In the genomic region with DNA sequence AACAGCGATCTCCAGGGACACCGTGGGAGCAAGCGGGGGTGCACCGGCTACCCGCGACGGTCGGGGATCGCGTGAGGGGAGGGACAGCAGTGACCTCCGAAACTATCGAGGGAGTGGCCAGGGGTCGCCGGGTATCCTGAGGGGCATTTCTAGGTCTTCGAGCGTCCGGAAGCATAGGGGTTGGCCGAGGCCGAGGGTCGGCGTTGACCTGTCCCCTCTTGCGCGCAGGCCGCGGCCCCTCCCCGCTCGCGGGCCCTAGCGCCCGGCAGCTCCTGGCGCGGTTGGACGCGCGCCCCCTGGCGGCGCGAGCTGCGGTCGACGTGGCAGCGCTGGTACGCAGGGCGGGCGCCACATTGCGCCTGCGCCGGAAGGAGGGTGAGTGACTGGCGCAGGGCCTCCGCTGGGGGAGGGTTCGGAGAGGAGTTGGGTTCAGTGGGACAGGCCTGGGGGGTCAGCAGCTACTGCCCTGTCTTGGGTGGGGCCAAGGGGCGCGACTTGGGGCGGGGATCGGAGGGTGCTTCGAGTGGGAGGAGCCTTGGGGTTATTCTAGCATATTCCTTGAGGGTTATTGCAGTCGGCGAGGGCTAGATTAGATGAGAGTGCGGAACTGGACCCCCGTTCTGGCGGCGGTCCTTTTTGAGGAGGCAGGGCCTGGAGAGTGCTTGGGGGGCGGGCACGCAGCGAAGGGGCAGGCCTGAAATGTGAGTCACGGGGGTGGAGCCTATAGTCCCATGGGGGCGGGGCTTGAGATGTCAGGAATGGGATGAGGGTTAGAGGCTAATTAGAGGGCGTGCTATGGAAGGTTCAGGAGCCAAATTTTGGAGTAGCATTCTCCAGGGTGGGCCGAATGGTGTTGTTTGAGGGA, we compare ENCODE assay signal across 1 cellular context.
TF ChIP-seq lines count a peak whose summit lies in the region.

No MANE protein-coding gene starts in this region.

TF ChIP-seq in K562, 482 proteins besides CTCF, POLR2A, EP300 and RAD21 (continued from another document and continues in another):
- TF ChIP-seq, protein P1, sequence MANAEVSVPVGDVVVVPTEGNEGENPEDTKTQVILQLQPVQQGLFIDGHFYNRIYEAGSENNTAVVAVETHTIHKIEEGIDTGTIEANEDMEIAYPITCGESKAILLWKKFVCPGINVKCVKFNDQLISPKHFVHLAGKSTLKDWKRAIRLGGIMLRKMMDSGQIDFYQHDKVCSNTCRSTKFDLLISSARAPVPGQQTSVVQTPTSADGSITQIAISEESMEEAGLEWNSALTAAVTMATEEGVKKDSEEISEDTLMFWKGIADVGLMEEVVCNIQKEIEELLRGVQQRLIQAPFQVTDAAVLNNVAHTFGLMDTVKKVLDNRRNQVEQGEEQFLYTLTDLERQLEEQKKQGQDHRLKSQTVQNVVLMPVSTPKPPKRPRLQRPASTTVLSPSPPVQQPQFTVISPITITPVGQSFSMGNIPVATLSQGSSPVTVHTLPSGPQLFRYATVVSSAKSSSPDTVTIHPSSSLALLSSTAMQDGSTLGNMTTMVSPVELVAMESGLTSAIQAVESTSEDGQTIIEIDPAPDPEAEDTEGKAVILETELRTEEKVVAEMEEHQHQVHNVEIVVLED (CRISPR knock-in tag; IDR thresholded peaks at IDR 0.05): peak; percentile 57; the same call in 1 of the 2 replicates
- no peak for TF ChIP-seq CTBP1 (IDR thresholded peaks at IDR 0.05; ENCODE audit: borderline replicate concordance)
- TF ChIP-seq, protein P2, sequence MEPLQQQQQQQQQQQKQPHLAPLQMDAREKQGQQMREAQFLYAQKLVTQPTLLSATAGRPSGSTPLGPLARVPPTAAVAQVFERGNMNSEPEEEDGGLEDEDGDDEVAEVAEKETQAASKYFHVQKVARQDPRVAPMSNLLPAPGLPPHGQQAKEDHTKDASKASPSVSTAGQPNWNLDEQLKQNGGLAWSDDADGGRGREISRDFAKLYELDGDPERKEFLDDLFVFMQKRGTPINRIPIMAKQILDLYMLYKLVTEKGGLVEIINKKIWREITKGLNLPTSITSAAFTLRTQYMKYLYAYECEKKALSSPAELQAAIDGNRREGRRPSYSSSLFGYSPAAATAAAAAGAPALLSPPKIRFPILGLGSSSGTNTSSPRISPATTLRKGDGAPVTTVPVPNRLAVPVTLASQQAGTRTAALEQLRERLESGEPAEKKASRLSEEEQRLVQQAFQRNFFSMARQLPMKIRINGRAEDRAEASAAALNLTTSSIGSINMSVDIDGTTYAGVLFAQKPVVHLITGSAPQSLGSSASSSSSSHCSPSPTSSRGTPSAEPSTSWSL (CRISPR knock-in tag; IDR thresholded peaks at IDR 0.05; ENCODE audit: borderline replicate concordance): no peak
- TF ChIP-seq NR2C2 (CRISPR knock-in tag; IDR thresholded peaks at IDR 0.05): no peak
- TF ChIP-seq NR2C2 (tag; IDR thresholded peaks at IDR 0.05): peak; percentile 64
- no peak for TF ChIP-seq ZNF695 (CRISPR knock-in tag; IDR thresholded peaks at IDR 0.05)
- TF ChIP-seq ZNF79 (CRISPR knock-in tag; IDR thresholded peaks at IDR 0.05; ENCODE audit: low read depth): no peak
- TF ChIP-seq, protein P3, sequence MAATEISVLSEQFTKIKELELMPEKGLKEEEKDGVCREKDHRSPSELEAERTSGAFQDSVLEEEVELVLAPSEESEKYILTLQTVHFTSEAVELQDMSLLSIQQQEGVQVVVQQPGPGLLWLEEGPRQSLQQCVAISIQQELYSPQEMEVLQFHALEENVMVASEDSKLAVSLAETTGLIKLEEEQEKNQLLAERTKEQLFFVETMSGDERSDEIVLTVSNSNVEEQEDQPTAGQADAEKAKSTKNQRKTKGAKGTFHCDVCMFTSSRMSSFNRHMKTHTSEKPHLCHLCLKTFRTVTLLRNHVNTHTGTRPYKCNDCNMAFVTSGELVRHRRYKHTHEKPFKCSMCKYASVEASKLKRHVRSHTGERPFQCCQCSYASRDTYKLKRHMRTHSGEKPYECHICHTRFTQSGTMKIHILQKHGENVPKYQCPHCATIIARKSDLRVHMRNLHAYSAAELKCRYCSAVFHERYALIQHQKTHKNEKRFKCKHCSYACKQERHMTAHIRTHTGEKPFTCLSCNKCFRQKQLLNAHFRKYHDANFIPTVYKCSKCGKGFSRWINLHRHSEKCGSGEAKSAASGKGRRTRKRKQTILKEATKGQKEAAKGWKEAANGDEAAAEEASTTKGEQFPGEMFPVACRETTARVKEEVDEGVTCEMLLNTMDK (IDR thresholded peaks at IDR 0.05; ENCODE audit: borderline replicate concordance, insufficient read depth, low read depth, low read length, poor library complexity, severe bottlenecking): peak; percentile 79
- TF ChIP-seq ZNF12 (CRISPR knock-in tag; IDR thresholded peaks at IDR 0.05): no peak
- 0 out of 2 replicates have a peak, but pooled peaks have one; percentile 57 for TF ChIP-seq GATAD2B (IDR thresholded peaks at IDR 0.05; ENCODE audit: borderline replicate concordance)
- TF ChIP-seq NEUROD1 (IDR thresholded peaks at IDR 0.05; ENCODE audit: borderline replicate concordance, low read depth, low read length, partially characterized antibody): no peak
- TF ChIP-seq, protein P4, sequence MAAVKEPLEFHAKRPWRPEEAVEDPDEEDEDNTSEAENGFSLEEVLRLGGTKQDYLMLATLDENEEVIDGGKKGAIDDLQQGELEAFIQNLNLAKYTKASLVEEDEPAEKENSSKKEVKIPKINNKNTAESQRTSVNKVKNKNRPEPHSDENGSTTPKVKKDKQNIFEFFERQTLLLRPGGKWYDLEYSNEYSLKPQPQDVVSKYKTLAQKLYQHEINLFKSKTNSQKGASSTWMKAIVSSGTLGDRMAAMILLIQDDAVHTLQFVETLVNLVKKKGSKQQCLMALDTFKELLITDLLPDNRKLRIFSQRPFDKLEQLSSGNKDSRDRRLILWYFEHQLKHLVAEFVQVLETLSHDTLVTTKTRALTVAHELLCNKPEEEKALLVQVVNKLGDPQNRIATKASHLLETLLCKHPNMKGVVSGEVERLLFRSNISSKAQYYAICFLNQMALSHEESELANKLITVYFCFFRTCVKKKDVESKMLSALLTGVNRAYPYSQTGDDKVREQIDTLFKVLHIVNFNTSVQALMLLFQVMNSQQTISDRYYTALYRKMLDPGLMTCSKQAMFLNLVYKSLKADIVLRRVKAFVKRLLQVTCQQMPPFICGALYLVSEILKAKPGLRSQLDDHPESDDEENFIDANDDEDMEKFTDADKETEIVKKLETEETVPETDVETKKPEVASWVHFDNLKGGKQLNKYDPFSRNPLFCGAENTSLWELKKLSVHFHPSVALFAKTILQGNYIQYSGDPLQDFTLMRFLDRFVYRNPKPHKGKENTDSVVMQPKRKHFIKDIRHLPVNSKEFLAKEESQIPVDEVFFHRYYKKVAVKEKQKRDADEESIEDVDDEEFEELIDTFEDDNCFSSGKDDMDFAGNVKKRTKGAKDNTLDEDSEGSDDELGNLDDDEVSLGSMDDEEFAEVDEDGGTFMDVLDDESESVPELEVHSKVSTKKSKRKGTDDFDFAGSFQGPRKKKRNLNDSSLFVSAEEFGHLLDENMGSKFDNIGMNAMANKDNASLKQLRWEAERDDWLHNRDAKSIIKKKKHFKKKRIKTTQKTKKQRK (IDR thresholded peaks at IDR 0.05; ENCODE audit: borderline replicate concordance, low read depth, low read length): no peak
- no peak for TF ChIP-seq TRIM24 (IDR thresholded peaks at IDR 0.05)
- no peak for TF ChIP-seq SMAD3 (CRISPR knock-in tag; conservative IDR thresholded peaks at IDR 0.05)
- no peak for TF ChIP-seq MCM7 (IDR thresholded peaks at IDR 0.05)
- no peak for TF ChIP-seq BACH1 (tag; IDR thresholded peaks at IDR 0.05)
- TF ChIP-seq ATF1 (CRISPR knock-in tag; IDR thresholded peaks at IDR 0.05): no peak
- TF ChIP-seq ATF1 (tag; IDR thresholded peaks at IDR 0.05): peak; percentile 65
- TF ChIP-seq, protein P5, sequence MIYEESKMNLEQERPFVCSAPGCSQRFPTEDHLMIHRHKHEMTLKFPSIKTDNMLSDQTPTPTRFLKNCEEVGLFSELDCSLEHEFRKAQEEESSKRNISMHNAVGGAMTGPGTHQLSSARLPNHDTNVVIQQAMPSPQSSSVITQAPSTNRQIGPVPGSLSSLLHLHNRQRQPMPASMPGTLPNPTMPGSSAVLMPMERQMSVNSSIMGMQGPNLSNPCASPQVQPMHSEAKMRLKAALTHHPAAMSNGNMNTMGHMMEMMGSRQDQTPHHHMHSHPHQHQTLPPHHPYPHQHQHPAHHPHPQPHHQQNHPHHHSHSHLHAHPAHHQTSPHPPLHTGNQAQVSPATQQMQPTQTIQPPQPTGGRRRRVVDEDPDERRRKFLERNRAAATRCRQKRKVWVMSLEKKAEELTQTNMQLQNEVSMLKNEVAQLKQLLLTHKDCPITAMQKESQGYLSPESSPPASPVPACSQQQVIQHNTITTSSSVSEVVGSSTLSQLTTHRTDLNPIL (CRISPR knock-in tag; IDR thresholded peaks at IDR 0.05): no peak
- no peak for TF ChIP-seq SRSF7 (optimal IDR thresholded peaks at IDR 0.05; ENCODE audit: low read depth, low read length)
- TF ChIP-seq CBFA2T3 (IDR thresholded peaks at IDR 0.05): no peak
- no peak for TF ChIP-seq SREBF2 (CRISPR knock-in tag; IDR thresholded peaks at IDR 0.05)
- TF ChIP-seq RBM15 (IDR thresholded peaks at IDR 0.05; ENCODE audit: insufficient read depth, low read length): no peak
- no peak for TF ChIP-seq SRF (CRISPR knock-in tag; IDR thresholded peaks at IDR 0.05)
- TF ChIP-seq HNRNPLL (IDR thresholded peaks at IDR 0.05; ENCODE audit: low read depth, low read length, poor library complexity, severe bottlenecking): peak; percentile 78
- TF ChIP-seq SMAD2 (IDR thresholded peaks at IDR 0.05; ENCODE audit: low read depth, low read length): no peak
- TF ChIP-seq L3MBTL2 (IDR thresholded peaks at IDR 0.05): no peak; the same call in 1 of the 2 replicates
- TF ChIP-seq GATAD2A (IDR thresholded peaks at IDR 0.05): no peak
- TF ChIP-seq, protein P6, sequence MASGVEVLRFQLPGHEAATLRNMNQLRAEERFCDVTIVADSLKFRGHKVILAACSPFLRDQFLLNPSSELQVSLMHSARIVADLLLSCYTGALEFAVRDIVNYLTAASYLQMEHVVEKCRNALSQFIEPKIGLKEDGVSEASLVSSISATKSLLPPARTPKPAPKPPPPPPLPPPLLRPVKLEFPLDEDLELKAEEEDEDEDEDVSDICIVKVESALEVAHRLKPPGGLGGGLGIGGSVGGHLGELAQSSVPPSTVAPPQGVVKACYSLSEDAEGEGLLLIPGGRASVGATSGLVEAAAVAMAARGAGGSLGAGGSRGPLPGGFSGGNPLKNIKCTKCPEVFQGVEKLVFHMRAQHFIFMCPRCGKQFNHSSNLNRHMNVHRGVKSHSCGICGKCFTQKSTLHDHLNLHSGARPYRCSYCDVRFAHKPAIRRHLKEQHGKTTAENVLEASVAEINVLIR (CRISPR knock-in tag; IDR thresholded peaks at IDR 0.05): no peak
- TF ChIP-seq, protein P7, sequence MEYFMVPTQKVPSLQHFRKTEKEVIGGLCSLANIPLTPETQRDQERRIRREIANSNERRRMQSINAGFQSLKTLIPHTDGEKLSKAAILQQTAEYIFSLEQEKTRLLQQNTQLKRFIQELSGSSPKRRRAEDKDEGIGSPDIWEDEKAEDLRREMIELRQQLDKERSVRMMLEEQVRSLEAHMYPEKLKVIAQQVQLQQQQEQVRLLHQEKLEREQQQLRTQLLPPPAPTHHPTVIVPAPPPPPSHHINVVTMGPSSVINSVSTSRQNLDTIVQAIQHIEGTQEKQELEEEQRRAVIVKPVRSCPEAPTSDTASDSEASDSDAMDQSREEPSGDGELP (CRISPR knock-in tag; IDR thresholded peaks at IDR 0.05; ENCODE audit: borderline replicate concordance): no peak
- TF ChIP-seq ESRRB (CRISPR knock-in tag; IDR thresholded peaks at IDR 0.05; ENCODE audit: borderline replicate concordance): no peak
- TF ChIP-seq PYGO2 (tag; IDR thresholded peaks at IDR 0.05): no peak
- TF ChIP-seq, protein P8, sequence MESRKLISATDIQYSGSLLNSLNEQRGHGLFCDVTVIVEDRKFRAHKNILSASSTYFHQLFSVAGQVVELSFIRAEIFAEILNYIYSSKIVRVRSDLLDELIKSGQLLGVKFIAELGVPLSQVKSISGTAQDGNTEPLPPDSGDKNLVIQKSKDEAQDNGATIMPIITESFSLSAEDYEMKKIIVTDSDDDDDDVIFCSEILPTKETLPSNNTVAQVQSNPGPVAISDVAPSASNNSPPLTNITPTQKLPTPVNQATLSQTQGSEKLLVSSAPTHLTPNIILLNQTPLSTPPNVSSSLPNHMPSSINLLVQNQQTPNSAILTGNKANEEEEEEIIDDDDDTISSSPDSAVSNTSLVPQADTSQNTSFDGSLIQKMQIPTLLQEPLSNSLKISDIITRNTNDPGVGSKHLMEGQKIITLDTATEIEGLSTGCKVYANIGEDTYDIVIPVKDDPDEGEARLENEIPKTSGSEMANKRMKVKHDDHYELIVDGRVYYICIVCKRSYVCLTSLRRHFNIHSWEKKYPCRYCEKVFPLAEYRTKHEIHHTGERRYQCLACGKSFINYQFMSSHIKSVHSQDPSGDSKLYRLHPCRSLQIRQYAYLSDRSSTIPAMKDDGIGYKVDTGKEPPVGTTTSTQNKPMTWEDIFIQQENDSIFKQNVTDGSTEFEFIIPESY (CRISPR knock-in tag; IDR thresholded peaks at IDR 0.05): peak; percentile 67; the same call in 1 of the 2 replicates
- TF ChIP-seq SAFB2 (IDR thresholded peaks at IDR 0.05; ENCODE audit: borderline replicate concordance, low read depth, low read length, severe bottlenecking): no peak
- TF ChIP-seq, protein P9, sequence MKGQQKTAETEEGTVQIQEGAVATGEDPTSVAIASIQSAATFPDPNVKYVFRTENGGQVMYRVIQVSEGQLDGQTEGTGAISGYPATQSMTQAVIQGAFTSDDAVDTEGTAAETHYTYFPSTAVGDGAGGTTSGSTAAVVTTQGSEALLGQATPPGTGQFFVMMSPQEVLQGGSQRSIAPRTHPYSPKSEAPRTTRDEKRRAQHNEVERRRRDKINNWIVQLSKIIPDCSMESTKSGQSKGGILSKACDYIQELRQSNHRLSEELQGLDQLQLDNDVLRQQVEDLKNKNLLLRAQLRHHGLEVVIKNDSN (CRISPR knock-in tag; IDR thresholded peaks at IDR 0.05): peak; percentile 39; the same call in 1 of the 2 replicates
- TF ChIP-seq TGIF2 (CRISPR knock-in tag; IDR thresholded peaks at IDR 0.05): no peak
- no peak for TF ChIP-seq SNRNP70 (optimal IDR thresholded peaks at IDR 0.05; ENCODE audit: low read depth, low read length)
- no peak for TF ChIP-seq POLR2H (tag; IDR thresholded peaks at IDR 0.05; ENCODE audit: low read depth)
- TF ChIP-seq MYBL2 (IDR thresholded peaks at IDR 0.05; ENCODE audit: low read depth): no peak
- TF ChIP-seq MYBL2 (CRISPR knock-in tag; IDR thresholded peaks at IDR 0.05; ENCODE audit: borderline replicate concordance): no peak
- peak; percentile 86 for TF ChIP-seq TOE1 (IDR thresholded peaks at IDR 0.05; ENCODE audit: borderline replicate concordance)
- no peak for TF ChIP-seq TOE1 (CRISPR knock-in tag; IDR thresholded peaks at IDR 0.05; ENCODE audit: borderline replicate concordance, low read depth)
- TF ChIP-seq ZNF239 (CRISPR knock-in tag; IDR thresholded peaks at IDR 0.05): no peak
- TF ChIP-seq FOXA3 (CRISPR knock-in tag; conservative IDR thresholded peaks at IDR 0.05 in 1 of 2, IDR thresholded peaks at IDR 0.05 in 1 of 2): no peak
- no peak for TF ChIP-seq KDM2B (CRISPR knock-in tag; IDR thresholded peaks at IDR 0.05)
- TF ChIP-seq, protein P10, sequence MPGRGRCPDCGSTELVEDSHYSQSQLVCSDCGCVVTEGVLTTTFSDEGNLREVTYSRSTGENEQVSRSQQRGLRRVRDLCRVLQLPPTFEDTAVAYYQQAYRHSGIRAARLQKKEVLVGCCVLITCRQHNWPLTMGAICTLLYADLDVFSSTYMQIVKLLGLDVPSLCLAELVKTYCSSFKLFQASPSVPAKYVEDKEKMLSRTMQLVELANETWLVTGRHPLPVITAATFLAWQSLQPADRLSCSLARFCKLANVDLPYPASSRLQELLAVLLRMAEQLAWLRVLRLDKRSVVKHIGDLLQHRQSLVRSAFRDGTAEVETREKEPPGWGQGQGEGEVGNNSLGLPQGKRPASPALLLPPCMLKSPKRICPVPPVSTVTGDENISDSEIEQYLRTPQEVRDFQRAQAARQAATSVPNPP (IDR thresholded peaks at IDR 0.05; ENCODE audit: borderline replicate concordance, insufficient read depth, insufficient read length): no peak
